In the genomic region with DNA sequence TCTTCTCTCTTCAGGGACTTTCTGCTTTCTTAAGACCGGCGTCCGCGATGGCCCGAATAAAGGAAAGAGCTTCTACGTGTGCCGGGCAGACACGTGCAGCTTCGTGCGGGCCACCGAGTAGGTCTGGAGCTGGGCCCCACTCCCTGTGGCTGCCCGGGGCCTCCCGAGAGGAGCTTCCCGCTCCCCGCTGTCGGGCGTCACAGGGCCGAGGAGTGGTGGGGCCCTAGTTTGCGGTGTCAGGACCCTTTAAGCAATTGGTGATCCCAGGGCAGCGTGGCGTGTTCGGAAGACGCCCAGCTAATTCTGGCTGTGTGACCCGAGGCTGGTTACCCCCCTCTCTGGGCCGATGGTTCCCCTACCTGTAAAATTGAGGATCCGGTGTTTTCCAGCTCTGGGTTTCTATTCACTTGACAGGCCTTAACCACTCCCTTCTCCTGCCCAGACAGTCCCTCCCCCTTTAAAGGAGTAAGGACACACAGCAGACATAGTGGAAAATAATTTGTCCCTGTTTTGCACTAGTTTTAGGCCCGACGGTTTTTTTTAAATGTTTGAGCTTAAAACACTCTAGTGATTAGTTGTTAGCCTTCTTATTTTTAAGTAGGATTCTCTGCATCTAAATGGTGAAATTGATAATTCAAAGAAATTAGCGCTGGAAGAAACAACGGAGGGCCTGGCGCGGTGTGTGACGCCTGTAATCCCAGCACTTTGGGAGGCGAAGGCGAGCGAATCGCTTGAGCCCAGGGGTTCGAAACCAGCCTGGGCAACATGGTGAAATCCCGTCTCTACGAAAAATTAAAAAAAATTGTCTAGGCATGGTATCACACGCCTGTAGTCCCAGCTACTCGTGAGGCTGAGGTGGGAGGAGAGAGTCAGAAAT, we compare ENCODE assay signal across 8 cellular contexts. TPM values are rescaled to one million over a fixed set of nuclear protein-coding genes. Genes with fewer than 3 reads are reported as not detected.
A peak's percentile ranks its signal among the peaks of the same experiment; 100 is the strongest.
DNase-seq lines count a peak whose midpoint lies in the region; TF ChIP-seq lines count a peak whose summit lies in the region.

No MANE protein-coding gene starts in this region.

- BruUV-seq in A673 (replicated peaks; lab: Mats Ljungman, UMichigan) (TSS peak; percentile 69), MCF 10A (replicated peaks; lab: Mats Ljungman, UMichigan) (TSS peak; percentile 75)

- intact Hi-C loops in A673 (cut with micrococcal nuclease; ENCODE audit: unreplicated experiment) = no loop called here
- intact Hi-C loops in MCF 10A (cut with micrococcal nuclease) = loop anchor here (1.0 to 10.0 kb wide), 3 partner anchors 304 to 454 kb away; partner anchors contain the start of gene MAN1A2

- CTCF ChIA-PET in A673 (lab: Charles Lee) (interaction anchor here (0.6 to 1.3 kb wide), 5 partner anchors 34 to 364 kb away, joined by 3 to 9 read pairs (median 4); no protein-coding TSS in a partner anchor), MCF 10A (lab: Yijun Ruan, JAX) (interaction anchor here (0.6 to 5.8 kb wide), 19 partner anchors 8 to 804 kb away, joined by 3 to 59 read pairs (median 4); no protein-coding TSS in a partner anchor)

- H3K4me1 Mint-ChIP-seq in MCF 10A (ENCODE audit: insufficient read depth, unreplicated experiment) = peaks cover 30% of the 10 kb centered on the region

- H3K27me3 Mint-ChIP-seq in MCF 10A (ENCODE audit: insufficient read depth, unreplicated experiment) = no peaks in the 10 kb centered on the region

- H3K9me3 ChIP-seq in A673 (ENCODE audit: low read depth, low read length, poor library complexity, severe bottlenecking) (no peaks in the 10 kb centered on the region), stomach smooth muscle (ENCODE audit: control insufficient read depth in 2 of 2, low read length in 2 of 2) (no peaks in the 10 kb centered on the region)

- H3K27me3 ChIP-seq in A673 (replicated peaks; ENCODE audit: insufficient read depth, low read depth, low read length, poor library complexity) = no peaks in the 10 kb centered on the region
- no peaks in the 10 kb centered on the region for H3K27me3 ChIP-seq in stomach smooth muscle (ENCODE audit: control insufficient read depth in 1 of 2, insufficient read depth in 2 of 2, low read length in 2 of 2)

- H3K9ac ChIP-seq in stomach smooth muscle (ENCODE audit: low read length in 2 of 2) = peak overlapping the region; percentile 75 to 85

- no peak overlapping the region for H3K27ac Mint-ChIP-seq in MCF 10A (ENCODE audit: low read depth, unreplicated experiment)

- TF ChIP-seq CTCF in A673 (conservative IDR thresholded peaks at IDR 0.05; ENCODE audit: low read depth, low read length) (no peak), HFF-Myc (IDR thresholded peaks at IDR 0.05; ENCODE audit: low read depth, low read length, missing control alignments) (no peak), MCF 10A (IDR thresholded peaks at IDR 0.05; ENCODE audit: unreplicated experiment) (no peak)

- H3K36me3 Mint-ChIP-seq in MCF 10A (ENCODE audit: insufficient read depth, unreplicated experiment) = peaks cover 9% of the 10 kb centered on the region

- H3K9me3 Mint-ChIP-seq in MCF 10A (ENCODE audit: unreplicated experiment) = no peaks in the 10 kb centered on the region

- H3K27ac ChIP-seq in A673 (ENCODE audit: low read depth, low read length, poor library complexity, severe bottlenecking) = peak overlapping the region; percentile 68
- H3K27ac ChIP-seq in stomach smooth muscle (ENCODE audit: low read length) = peak overlapping the region; percentile 31

- POLR2A ChIA-PET in A673 (lab: Charles Lee; ENCODE audit: low non-redundant PET) = no interaction called here
- POLR2A ChIA-PET in MCF 10A (lab: Yijun Ruan, JAX) = interaction anchor here (0.8 to 3.8 kb wide), 33 partner anchors 9 to 929 kb away, joined by 3 to 22 read pairs (median 5); partner anchors contain the start of genes CD58, IGSF3, MAN1A2 and PTGFRN

- H3K4me3 ChIP-seq in A673 (ENCODE audit: low read depth, low read length, poor library complexity, severe bottlenecking) (peak overlapping the region; percentile 84), HFF-Myc (replicated peaks; ENCODE audit: low read depth, low read length) (peak overlapping the region; percentile 89), stomach smooth muscle (ENCODE audit: low read length in 2 of 2) (peak overlapping the region; percentile 75 to 91)

- peak; percentile 61 for DNase-seq in A673 (ENCODE audit: low spot score)
- DNase-seq in EL = peak; percentile 44
- no peak for DNase-seq in HFF-Myc (ENCODE audit: extremely low read depth, low read depth)
- DNase-seq in NCI-H226 = peak; percentile 45
- DNase-seq in MCF 10A (ENCODE audit: unreplicated experiment) = peak; percentile 71
- DNase-seq in kidney glomerular epithelial cell (lab: John Stamatoyannopoulos, UW) = peak; percentile 20
- DNase-seq in UCSD-AML1 (lab: John Stamatoyannopoulos, UW; ENCODE audit: unreplicated experiment) = no peak

- H3K4me3 Mint-ChIP-seq in MCF 10A (ENCODE audit: unreplicated experiment) = no peak overlapping the region

- H3K4me1 ChIP-seq in A673 (ENCODE audit: insufficient read depth, low read length, poor library complexity, severe bottlenecking) = peaks cover 19% of the 10 kb centered on the region
- H3K4me1 ChIP-seq in stomach smooth muscle (ENCODE audit: control insufficient read depth, insufficient read depth, low read length) = peaks cover 8% of the 10 kb centered on the region

- peaks cover 17% of the 10 kb centered on the region for H3K36me3 ChIP-seq in A673 (ENCODE audit: insufficient read depth, low read length, poor library complexity, severe bottlenecking)
- H3K36me3 ChIP-seq in stomach smooth muscle (ENCODE audit: control insufficient read depth in 2 of 2, insufficient read depth in 2 of 2, low read length in 2 of 2) = no peaks in the 10 kb centered on the region

RNA-seq across cellular contexts. Expression of gene TTF2, which starts 0.6 kb away (rescaled TPM):
- 89.1 and 91.4 TPM in 2 replicates for total RNA-seq in A673 (2021)
- total RNA-seq in MCF 10A (2022) = 28.4 and 38.6 TPM in 2 replicates

RNA-seq across cellular contexts. Expression of gene CD101, which starts 59.1 kb away (rescaled TPM):
- 1.7 TPM in 2 replicates for total RNA-seq in A673 (2021)
- 0.37 and 0.42 TPM in 2 replicates for total RNA-seq in MCF 10A (2022)

Comparison
In these comparisons a context has a peak if more than half of its experiments do, and no peak if none do; other contexts are left out.
1. DNase-seq: peak in A673 (single experiment), EL (single experiment), NCI-H226 (single experiment), MCF 10A (single experiment) and kidney glomerular epithelial cell (single experiment); none in HFF-Myc (single experiment) and UCSD-AML1 (single experiment).
2. Peak in every context shown above with its lines, with median percentiles within 50 percentile points of each other: H3K4me3 ChIP-seq.